12 cellular contexts compared by ENCODE assay signal in the genomic region with DNA sequence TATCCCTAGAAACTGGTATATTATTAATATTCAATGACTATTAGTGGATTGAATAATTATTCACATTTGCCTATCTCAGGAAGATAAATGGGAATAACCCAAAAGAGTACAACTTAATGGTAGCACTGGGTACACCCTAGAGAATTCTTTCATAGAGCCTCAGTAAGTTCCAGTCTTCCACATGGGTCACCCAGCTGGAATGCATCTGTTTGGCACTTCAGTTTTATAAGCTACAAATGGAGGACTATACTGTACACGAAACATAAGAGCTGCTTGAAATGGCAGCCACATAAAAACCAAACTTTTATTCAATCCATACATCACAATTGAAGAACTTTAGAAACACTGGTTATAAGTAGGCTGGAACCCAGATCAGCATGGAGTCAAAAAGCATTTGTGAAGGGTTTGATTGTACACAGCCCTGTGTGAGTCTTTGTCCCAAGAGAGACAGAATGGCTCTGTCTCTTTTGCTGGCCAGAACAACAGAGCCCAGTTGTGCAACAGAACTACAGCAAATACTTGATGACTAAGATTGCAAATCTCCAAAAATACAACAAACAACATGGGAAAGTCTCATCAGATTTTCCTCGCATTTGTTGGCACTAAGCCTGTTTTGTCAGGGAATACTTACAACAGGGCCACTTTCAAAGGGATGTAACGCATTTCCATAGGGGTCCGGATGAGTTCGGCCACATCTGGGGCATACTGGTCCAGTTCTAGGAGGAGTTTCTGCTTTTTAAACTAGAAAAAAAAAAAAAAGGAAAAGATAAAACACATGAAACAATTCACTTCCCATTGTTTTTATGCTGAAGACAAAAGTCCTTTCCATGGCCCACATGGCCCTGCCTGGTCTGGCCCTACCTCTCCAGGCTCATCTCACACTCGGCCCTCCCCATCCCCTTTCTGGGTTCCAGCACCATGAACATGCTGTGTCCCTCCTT. TPM values are rescaled to one million over a fixed set of nuclear protein-coding genes. Genes with fewer than 3 reads are reported as not detected.
DNase-seq lines count a peak whose midpoint lies in the region; ATAC-seq and TF ChIP-seq lines count a peak whose summit lies in the region.
"Had no signal": no experiment of that assay in that cellular context is flagged by ENCODE, and none has a peak within 500 bp of the region (broad histone marks: within the 10 kb centered on the region; RNA-seq: fewer than 3 reads in every experiment).

No MANE protein-coding gene starts in this region.

- H3K27ac ChIP-seq in left ventricle myocardium inferior (replicated peaks), result peak overlapping the region; percentile 81
- H3K27ac ChIP-seq: ascending aorta, VCaP had no signal

- H3K4me1 ChIP-seq in left ventricle myocardium inferior, result peaks cover 25% of the 10 kb centered on the region
- H3K4me1 ChIP-seq: ascending aorta had no signal

- H3K9me3 Mint-ChIP-seq in CD14-positive monocyte, result no peaks in the 10 kb centered on the region
- no peaks in the 10 kb centered on the region for H3K9me3 Mint-ChIP-seq in brain
- no peaks in the 10 kb centered on the region for H3K9me3 Mint-ChIP-seq in activated naive CD8-positive, alpha-beta T cell treated with anti-CD3 and anti-CD28 coated beads for 36 hours

- H3K27ac Mint-ChIP-seq in CD14-positive monocyte (peak overlapping the region in 6 of 7 donors; percentile 34 to 77 (median 51)), brain (peak overlapping the region in 3 of 5 experiments; percentile 3 to 27 (median 13))
- no peak overlapping the region for H3K27ac Mint-ChIP-seq in activated naive CD8-positive, alpha-beta T cell treated with anti-CD3 and anti-CD28 coated beads for 36 hours
- H3K27ac Mint-ChIP-seq: CD4-positive, alpha-beta memory T cell had no signal

- peaks cover 37% of the 10 kb centered on the region for H3K4me1 Mint-ChIP-seq in CD14-positive monocyte
- peaks cover 8% of the 10 kb centered on the region for H3K4me1 Mint-ChIP-seq in brain
- no peaks in the 10 kb centered on the region for H3K4me1 Mint-ChIP-seq in activated naive CD8-positive, alpha-beta T cell treated with anti-CD3 and anti-CD28 coated beads for 36 hours
- H3K4me1 Mint-ChIP-seq: CD4-positive, alpha-beta memory T cell had no signal

- intact Hi-C loops in CD14-positive monocyte (cut with micrococcal nuclease) (no loop called here), left ventricle myocardium inferior (cut with micrococcal nuclease) (no loop called here)

- H3K4me3 ChIP-seq in left ventricle myocardium inferior, result no peak overlapping the region
- H3K4me3 ChIP-seq: ascending aorta had no signal

- DNase-seq in CD14-positive monocyte (ENCODE audit: low spot score) (no peak), left ventricle myocardium inferior (no peak), renal cortical epithelial cell (ENCODE audit: low read depth) (peak; percentile 42), NCI-H2227 treated with DMSO at 0.1 percent for 48 hours (lab: John Stamatoyannopoulos, UW) (no peak), GF-D8 (lab: John Stamatoyannopoulos, UW) (no peak)
- no peak for DNase-seq in activated naive CD8-positive, alpha-beta T cell treated with anti-CD3 and anti-CD28 coated beads for 36 hours
- DNase-seq: CD4-positive, alpha-beta memory T cell; stimulated activated CD4-positive, alpha-beta T cell treated with anti-CD3 and anti-CD28 coated beads, Interleukin-2, amount 100 ng/mL, for 24 hours had no signal

- peaks cover 22 to 40% of the 10 kb centered on the region in 2 donors for H3K36me3 Mint-ChIP-seq in CD14-positive monocyte
- peaks cover 58% of the 10 kb centered on the region for H3K36me3 Mint-ChIP-seq in brain
- peaks cover 14% of the 10 kb centered on the region for H3K36me3 Mint-ChIP-seq in activated naive CD8-positive, alpha-beta T cell treated with anti-CD3 and anti-CD28 coated beads for 36 hours

- no peak overlapping the region for H3K4me3 Mint-ChIP-seq in CD14-positive monocyte
- H3K4me3 Mint-ChIP-seq in brain, result no peak overlapping the region
- no peak overlapping the region for H3K4me3 Mint-ChIP-seq in activated naive CD8-positive, alpha-beta T cell treated with anti-CD3 and anti-CD28 coated beads for 36 hours
- H3K4me3 Mint-ChIP-seq: CD4-positive, alpha-beta memory T cell had no signal

- H3K27me3 ChIP-seq in left ventricle myocardium inferior (ENCODE audit: low read depth), result no peaks in the 10 kb centered on the region
- H3K27me3 ChIP-seq: ascending aorta had no signal

- peaks cover 36% of the 10 kb centered on the region for H3K36me3 ChIP-seq in left ventricle myocardium inferior

- peaks cover 0 to 4% (median 0%) of the 10 kb centered on the region in 3 donors for H3K27me3 Mint-ChIP-seq in CD14-positive monocyte (ENCODE audit: low read depth in 3 of 3)
- H3K27me3 Mint-ChIP-seq in brain, result no peaks in the 10 kb centered on the region
- H3K27me3 Mint-ChIP-seq in activated naive CD8-positive, alpha-beta T cell treated with anti-CD3 and anti-CD28 coated beads for 36 hours, result no peaks in the 10 kb centered on the region
- H3K27me3 Mint-ChIP-seq: CD4-positive, alpha-beta memory T cell had no signal

- TF ChIP-seq CTCF in CD14-positive monocyte (IDR thresholded peaks at IDR 0.05) (no peak), brain (conservative IDR thresholded peaks at IDR 0.05) (no peak), left ventricle myocardium inferior (IDR thresholded peaks at IDR 0.05; ENCODE audit: borderline replicate concordance) (no peak)

- H3K9me3 ChIP-seq in left ventricle myocardium inferior (replicated peaks), result no peaks in the 10 kb centered on the region
- H3K9me3 ChIP-seq: ascending aorta had no signal

- no peak for ATAC-seq in GM21717 (IDR thresholded peaks at IDR 0.05; ENCODE audit: unreplicated experiment)

RNA-seq across cellular contexts. Expression of a gene that starts 39.4 kb away (rescaled TPM):
- polyA plus RNA-seq in CD14-positive monocyte (10 to 100 TPM; 10.9 to 11.3 TPM), brain (ENCODE audit: insufficient read depth, low read depth, low replicate concordance) (59.7 TPM)
- total RNA-seq in left ventricle myocardium inferior (13.7 TPM), renal cortical epithelial cell (6.6 and 9.7 TPM in 2 replicates)
- 10 to 100 TPM; 18.7 to 19.3 TPM for total RNA-seq in activated naive CD8-positive, alpha-beta T cell treated with anti-CD3 and anti-CD28 coated beads for 36 hours
